ENCODE assay signal across 20 cellular contexts in the genomic region with DNA sequence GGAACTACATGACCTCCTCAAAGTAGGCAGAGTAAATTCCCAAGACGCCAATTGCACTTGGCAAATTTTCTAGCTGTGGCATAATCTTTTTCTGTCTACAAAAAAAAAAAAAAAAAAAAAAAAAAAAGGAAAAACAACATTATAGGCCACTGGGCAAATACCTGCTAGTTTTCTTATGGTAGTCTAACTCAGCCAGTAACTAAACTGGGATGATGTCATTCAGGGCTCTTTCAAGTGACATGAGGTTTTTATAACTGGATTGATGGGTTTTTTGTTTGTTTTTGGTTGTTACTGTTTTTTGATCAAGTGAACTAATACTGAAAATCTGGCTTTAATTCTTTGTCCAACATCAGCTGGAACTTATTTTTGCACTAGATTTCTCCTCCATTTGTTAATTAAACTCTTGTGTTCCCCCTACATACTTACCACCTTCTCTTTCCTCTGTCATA. TPM values are rescaled to one million over a fixed set of nuclear protein-coding genes. Genes with fewer than 3 reads are reported as not detected.
DNase-seq lines count a peak whose midpoint lies in the region; ATAC-seq and TF ChIP-seq lines count a peak whose summit lies in the region.
"Had no signal": no experiment of that assay in that cellular context is flagged by ENCODE, and none has a peak within 500 bp of the region (broad histone marks: within the 10 kb centered on the region; RNA-seq: fewer than 3 reads in every experiment).

No MANE protein-coding gene starts in this region.

- no peaks in the 10 kb centered on the region for H3K79me2 ChIP-seq in H9 (ENCODE audit: insufficient read depth, low read length)

- H4K5ac ChIP-seq in H9 (ENCODE audit: insufficient read length, low read depth, low read length), result no peak overlapping the region

- H3K56ac ChIP-seq in H9 (ENCODE audit: insufficient read length, low read depth, low read length), result no peak overlapping the region

- no peak overlapping the region for H3K27ac ChIP-seq in H9 (ENCODE audit: insufficient read length, low read depth, low read length)
- H3K27ac ChIP-seq: esophagus squamous epithelium, KMS-11, neural progenitor cell, right atrium auricular region had no signal

- H2BK12ac ChIP-seq in H9 (ENCODE audit: insufficient read length, low read depth, low read length), result no peak overlapping the region

- H3K4me1 Mint-ChIP-seq in chondrocyte (ENCODE audit: low read depth) (peaks cover 52% of the 10 kb centered on the region), osteocyte (ENCODE audit: unreplicated experiment) (peaks cover 38% of the 10 kb centered on the region), H9 (peaks cover 33 to 34% of the 10 kb centered on the region in 2 experiments)

- no peak overlapping the region for H2AK5ac ChIP-seq in H9 (ENCODE audit: insufficient read length, low read length)

- H4K8ac ChIP-seq in H9 (replicated peaks; ENCODE audit: insufficient read length, low read depth, low read length), result no peak overlapping the region

- no peak overlapping the region for H2BK120ac ChIP-seq in H9 (ENCODE audit: low read depth, low read length, poor library complexity, severe bottlenecking)

- H3K23me2 ChIP-seq in H9 (ENCODE audit: insufficient read length, low read depth, low read length, poor library complexity, severe bottlenecking), result no peaks in the 10 kb centered on the region

- H3K27me3 Mint-ChIP-seq in chondrocyte (ENCODE audit: low read depth) (no peaks in the 10 kb centered on the region), osteocyte (ENCODE audit: unreplicated experiment) (no peaks in the 10 kb centered on the region), H9 (ENCODE audit: low read depth) (no peaks in the 10 kb centered on the region; the same call in 1 of the 2 replicates)
- H3K27me3 Mint-ChIP-seq: B cell had no signal

- H3K9ac ChIP-seq in H9 (ENCODE audit: extremely low read depth, insufficient read length, low read length), result no peak overlapping the region
- H3K9ac ChIP-seq: KMS-11, neural progenitor cell had no signal

- no peaks in the 10 kb centered on the region for H3K9me3 ChIP-seq in H9 (ENCODE audit: control insufficient read depth, low read depth, low read length)
- H3K9me3 ChIP-seq: esophagus squamous epithelium, right atrium auricular region had no signal

- H3K4ac ChIP-seq in H9 (ENCODE audit: low read depth, low read length), result no peak overlapping the region

- H3K79me1 ChIP-seq in H9 (ENCODE audit: insufficient read depth, low read depth, low read length, poor library complexity, severe bottlenecking), result no peaks in the 10 kb centered on the region

- no peak overlapping the region for H2AFZ ChIP-seq in H9 (ENCODE audit: low read length)
- H2AFZ ChIP-seq: GM23338, neural progenitor cell had no signal

- DNase-seq in CD1c-positive myeloid dendritic cell (ENCODE audit: extremely low spot score), result peak; percentile 36
- peak; percentile 9 for DNase-seq in H4 (ENCODE audit: low spot score)
- DNase-seq in chondrocyte (ENCODE audit: low spot score), result no peak
- no peak for DNase-seq in osteocyte (ENCODE audit: extremely low spot score, unreplicated experiment)
- DNase-seq in H9, result no peak
- DNase-seq: anterior cingulate cortex, dermis blood vessel endothelial cell, DMS 273 treated with DMSO at 0.1 percent for 48 hours, esophagus squamous epithelium, kidney, NCI-H1105 treated with DMSO at 0.1 percent for 48 hours had no signal

- ATAC-seq in HG03139 (IDR thresholded peaks at IDR 0.05; ENCODE audit: unreplicated experiment), result no peak
- no peak for ATAC-seq in GM21360 (IDR thresholded peaks at IDR 0.05; ENCODE audit: unreplicated experiment)
- no peak for ATAC-seq in GM19395 (IDR thresholded peaks at IDR 0.05; ENCODE audit: unreplicated experiment)
- ATAC-seq: GM23338 had no signal

- H3K27me3 ChIP-seq in H9 (ENCODE audit: insufficient read depth, low read length), result no peaks in the 10 kb centered on the region
- H3K27me3 ChIP-seq: esophagus squamous epithelium, neural progenitor cell, right atrium auricular region had no signal

- no peak overlapping the region for H3K4me2 ChIP-seq in H9 (ENCODE audit: insufficient read depth, insufficient read length, low read length)
- H3K4me2 ChIP-seq: GM23338, KMS-11, neural progenitor cell had no signal

- no peak overlapping the region for H3K23ac ChIP-seq in H9 (ENCODE audit: insufficient read length, low read depth, low read length)

- no peak overlapping the region for H2BK15ac ChIP-seq in H9 (ENCODE audit: low read depth, low read length)

- no peak overlapping the region for H3K14ac ChIP-seq in H9 (ENCODE audit: insufficient read depth, low read length)

- no CpG with 5 or more reads among the region's 1 CpG for WGBS in H9 (ENCODE audit: extremely low coverage, insufficient read length, low lambda C conversion rate)

- no peak overlapping the region for H3K18ac ChIP-seq in H9 (ENCODE audit: insufficient read length, low read depth, low read length)

- H3K4me1 ChIP-seq in H9 (ENCODE audit: insufficient read depth, low read length), result peaks cover 3% of the 10 kb centered on the region; the same call in 1 of the 2 replicates
- H3K4me1 ChIP-seq: neural progenitor cell had no signal

- no peak overlapping the region for H3T11ph ChIP-seq in H9 (ENCODE audit: low read length)

- H2BK5ac ChIP-seq in H9 (ENCODE audit: insufficient read length, low read length), result no peak overlapping the region

- TF ChIP-seq CTCF in chondrocyte (IDR thresholded peaks at IDR 0.05), result no peak
- no peak for TF ChIP-seq CTCF in osteocyte (IDR thresholded peaks at IDR 0.05)
- TF ChIP-seq CTCF in H9 (conservative IDR thresholded peaks at IDR 0.05), result no peak

- H3K9me3 Mint-ChIP-seq in chondrocyte (ENCODE audit: low read depth) (no peaks in the 10 kb centered on the region), osteocyte (ENCODE audit: unreplicated experiment) (no peaks in the 10 kb centered on the region), H9 (no peaks in the 10 kb centered on the region)
- H3K9me3 Mint-ChIP-seq: T-helper 1 cell treated with Interleukin-12 subunit alpha and Interleukin-12 subunit beta and Interleukin-4 antibody, amounts not matched to agents 30 μg/mL and 1 μg/mL, for 36 hours had no signal

- no peaks in the 10 kb centered on the region for H4K20me1 ChIP-seq in H9 (ENCODE audit: control insufficient read depth, insufficient read depth, insufficient read length)

- H3K36me3 Mint-ChIP-seq in chondrocyte (ENCODE audit: low read depth) (no peaks in the 10 kb centered on the region), osteocyte (ENCODE audit: unreplicated experiment) (no peaks in the 10 kb centered on the region), H9 (ENCODE audit: insufficient read depth in 1 of 3, low read depth in 3 of 3) (no peaks in the 10 kb centered on the region; a peak in 1 of 7 replicates)
- H3K36me3 Mint-ChIP-seq: neural progenitor cell had no signal

- H4K91ac ChIP-seq in H9 (ENCODE audit: insufficient read length, low read depth, low read length), result no peak overlapping the region

- no peak overlapping the region for H2BK20ac ChIP-seq in H9 (ENCODE audit: low read depth, low read length, poor library complexity, severe bottlenecking)

- H3K27ac Mint-ChIP-seq in chondrocyte (ENCODE audit: unreplicated experiment), result peak overlapping the region; percentile 92
- H3K27ac Mint-ChIP-seq in osteocyte (ENCODE audit: unreplicated experiment), result peak overlapping the region; percentile 73
- H3K27ac Mint-ChIP-seq in H9, result peak overlapping the region in 1 of 3 experiments; percentile 53; a peak in 1 of 7 replicates
- H3K27ac Mint-ChIP-seq: B cell; GM23338; neural progenitor cell; T-helper 1 cell treated with Interleukin-12 subunit alpha and Interleukin-12 subunit beta and Interleukin-4 antibody, amounts not matched to agents 30 μg/mL and 1 μg/mL, for 36 hours had no signal

- H3K4me3 Mint-ChIP-seq in chondrocyte (ENCODE audit: unreplicated experiment), result no peak overlapping the region
- no peak overlapping the region for H3K4me3 Mint-ChIP-seq in osteocyte (ENCODE audit: unreplicated experiment)
- H3K4me3 Mint-ChIP-seq in H9, result no peak overlapping the region
- H3K4me3 Mint-ChIP-seq: B cell; GM23338; neural progenitor cell; T-helper 1 cell treated with Interleukin-12 subunit alpha and Interleukin-12 subunit beta and Interleukin-4 antibody, amounts not matched to agents 30 μg/mL and 1 μg/mL, for 36 hours had no signal

RNA-seq across cellular contexts. Expression of a gene that starts 7.4 kb away (rescaled TPM):
- 2,086 and 2,364 TPM in 2 replicates for total RNA-seq in H4 (2014; rRNA removed; shearing (Covaris generic))
- total RNA-seq in chondrocyte (2,627 to 4,580 TPM (median 4,556 TPM) in 3 replicates), osteocyte (2,114 and 2,178 TPM in 2 replicates), H9 (2021) (232 and 240 TPM in 2 replicates)

RNA-seq across cellular contexts. Expression of a gene that starts 19.2 kb away (rescaled TPM):
- total RNA-seq in H4 (2014; rRNA removed; shearing (Covaris generic)), result 3.0 and 6.1 TPM in 2 replicates
- total RNA-seq in chondrocyte (3.1 to 6.4 TPM (median 4.7 TPM) in 3 replicates), osteocyte (5.9 and 6.6 TPM in 2 replicates), H9 (2021) (18.8 and 20.2 TPM in 2 replicates)

Comparison
In these comparisons a context has a peak if more than half of its experiments do, and no peak if none do; other contexts are left out.
1. DNase-seq: peak in CD1c-positive myeloid dendritic cell (single experiment) and H4 (single experiment); none in chondrocyte (single experiment), osteocyte (single experiment) and H9 (single experiment).